In the genomic region with DNA sequence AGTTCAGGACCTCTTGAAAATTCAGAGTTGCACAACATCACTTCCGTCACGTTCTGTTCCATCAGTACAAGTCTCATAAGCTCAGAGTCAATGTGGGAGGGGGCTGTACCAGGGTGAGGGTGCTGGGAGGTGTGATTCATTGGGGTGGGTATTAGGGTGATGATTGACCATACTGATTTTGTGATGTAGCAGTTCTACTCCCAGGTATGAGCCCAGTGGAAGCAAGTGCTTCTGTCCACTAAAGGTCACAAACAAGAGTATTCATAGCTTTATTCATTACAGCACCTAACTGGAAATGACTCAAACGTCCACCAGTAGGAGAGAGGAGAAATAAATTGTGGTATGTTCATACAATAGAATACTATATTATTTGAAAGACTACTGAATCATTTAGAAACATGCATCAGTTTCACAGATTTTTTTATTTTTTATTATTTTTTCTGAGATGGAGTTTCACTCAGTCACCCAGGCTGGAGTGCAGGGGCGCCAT, we compare ENCODE assay signal across 1 cellular context.
TF ChIP-seq lines count a peak whose summit lies in the region.

No MANE protein-coding gene starts in this region.

TF ChIP-seq in WTC11, 78 proteins besides CTCF, POLR2A, EP300 and RAD21:
- TF ChIP-seq, protein P1, sequence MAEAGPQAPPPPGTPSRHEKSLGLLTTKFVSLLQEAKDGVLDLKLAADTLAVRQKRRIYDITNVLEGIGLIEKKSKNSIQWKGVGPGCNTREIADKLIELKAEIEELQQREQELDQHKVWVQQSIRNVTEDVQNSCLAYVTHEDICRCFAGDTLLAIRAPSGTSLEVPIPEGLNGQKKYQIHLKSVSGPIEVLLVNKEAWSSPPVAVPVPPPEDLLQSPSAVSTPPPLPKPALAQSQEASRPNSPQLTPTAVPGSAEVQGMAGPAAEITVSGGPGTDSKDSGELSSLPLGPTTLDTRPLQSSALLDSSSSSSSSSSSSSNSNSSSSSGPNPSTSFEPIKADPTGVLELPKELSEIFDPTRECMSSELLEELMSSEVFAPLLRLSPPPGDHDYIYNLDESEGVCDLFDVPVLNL (CRISPR knock-in tag; IDR thresholded peaks at IDR 0.05; ENCODE audit: borderline replicate concordance, low read depth), result no peak
